ENCODE assay signal across 8 cellular contexts in the genomic region with DNA sequence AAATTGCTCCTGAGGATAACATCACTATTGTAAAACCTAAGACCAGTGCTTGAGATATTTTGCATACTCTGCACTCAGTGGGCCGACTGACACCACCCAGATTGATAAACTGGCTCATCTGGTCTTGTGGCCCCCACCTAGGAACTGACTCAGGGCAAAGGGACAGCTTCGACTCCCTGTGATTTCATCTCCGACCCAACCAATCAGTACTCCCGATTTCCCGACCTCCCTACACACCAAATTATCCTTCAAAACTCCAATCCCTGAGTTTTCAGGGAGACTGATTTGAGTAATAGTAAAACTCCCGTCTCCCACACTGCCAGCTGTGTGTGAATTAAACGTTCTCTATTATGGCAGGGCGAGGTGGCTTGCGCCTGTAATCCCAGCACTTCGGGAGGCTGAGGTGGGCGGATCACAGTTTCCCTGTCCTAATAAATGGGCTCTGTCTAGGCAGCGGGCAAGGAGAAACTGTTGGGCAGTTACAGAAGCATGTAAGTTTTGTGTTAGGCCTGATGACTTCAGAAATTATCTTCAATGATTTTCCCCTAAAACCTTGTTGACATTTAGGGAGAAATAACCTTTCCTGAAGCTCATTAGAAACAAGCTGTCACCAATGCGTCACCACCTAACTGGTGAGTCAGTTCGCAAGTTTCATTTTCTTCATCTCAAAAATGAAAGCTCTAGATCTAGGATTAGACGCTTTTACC. TPM values are rescaled to one million over a fixed set of nuclear protein-coding genes. Genes with fewer than 3 reads are reported as not detected.
A peak's percentile ranks its signal among the peaks of the same experiment; 100 is the strongest.
DNase-seq lines count a peak whose midpoint lies in the region; ATAC-seq, FAIRE-seq and TF ChIP-seq lines count a peak whose summit lies in the region.

No MANE protein-coding gene starts in this region.

- no peaks in the 10 kb centered on the region for H3K27me3 ChIP-seq in Peyer's patch
- H3K27me3 ChIP-seq in naive thymus-derived CD4-positive, alpha-beta T cell (ENCODE audit: control insufficient read depth in 2 of 2, insufficient read depth in 2 of 2, low read length in 2 of 2) = no peaks in the 10 kb centered on the region

- CTCF ChIA-PET in naive thymus-derived CD4-positive, alpha-beta T cell (lab: Charles Lee) = interaction anchor here (0.5 to 12.4 kb wide), 5 partner anchors 9 to 37 kb away, joined by 3 to 205 read pairs (median 6); no protein-coding TSS in a partner anchor

- TF ChIP-seq CTCF in Peyer's patch (IDR thresholded peaks at IDR 0.05) = no peak

- intact Hi-C loops in naive thymus-derived CD4-positive, alpha-beta T cell (cut with micrococcal nuclease) = loop anchor here in 1 of 2 donors (5.0 kb wide), 2 partner anchors 73 to 352 kb away; a partner anchor contains a TSS

- H3K9me3 ChIP-seq in Peyer's patch = no peaks in the 10 kb centered on the region
- no peaks in the 10 kb centered on the region for H3K9me3 ChIP-seq in naive thymus-derived CD4-positive, alpha-beta T cell (ENCODE audit: control insufficient read depth in 2 of 3, low read length in 3 of 3)

- peak overlapping the region; percentile 76 to 100 (median 97) for H3K27ac Mint-ChIP-seq in naive thymus-derived CD4-positive, alpha-beta T cell

- H3K4me3 Mint-ChIP-seq in naive thymus-derived CD4-positive, alpha-beta T cell = peak overlapping the region; percentile 38 to 100 (median 72)

- H3K27ac ChIP-seq in Peyer's patch (peak overlapping the region; percentile 97 to 100 (median 98)), cingulate gyrus (ENCODE audit: low read depth, low read length) (peak overlapping the region; percentile 85)
- H3K27ac ChIP-seq in naive thymus-derived CD4-positive, alpha-beta T cell (ENCODE audit: low read depth, low read length) = peak overlapping the region; percentile 84

- peaks cover 0 to 3% (median 0%) of the 10 kb centered on the region in 5 donors for H3K27me3 Mint-ChIP-seq in naive thymus-derived CD4-positive, alpha-beta T cell

- peak overlapping the region in 3 of 4 donors; percentile 7 to 40 (median 27) for H3K4me3 ChIP-seq in Peyer's patch
- H3K4me3 ChIP-seq in naive thymus-derived CD4-positive, alpha-beta T cell (ENCODE audit: low read length) = peak overlapping the region; percentile 11

- no peaks in the 10 kb centered on the region for H3K36me3 ChIP-seq in Peyer's patch
- no peaks in the 10 kb centered on the region for H3K36me3 ChIP-seq in naive thymus-derived CD4-positive, alpha-beta T cell (ENCODE audit: control insufficient read depth in 2 of 3, insufficient read depth in 3 of 3, low read length in 3 of 3)

- H3K4me1 Mint-ChIP-seq in naive thymus-derived CD4-positive, alpha-beta T cell = peaks cover 49 to 81% (median 76%) of the 10 kb centered on the region in 7 donors

- H3K36me3 Mint-ChIP-seq in naive thymus-derived CD4-positive, alpha-beta T cell = peaks cover 0 to 2% (median 0%) of the 10 kb centered on the region in 5 donors

- peaks cover 0 to 10% (median 0%) of the 10 kb centered on the region in 11 donors for H3K9me3 Mint-ChIP-seq in naive thymus-derived CD4-positive, alpha-beta T cell

- peak in 2 of 3 donors; percentile 51 to 76 for DNase-seq in Peyer's patch
- peak in 3 of 9 donors; percentile 26 to 62 (median 30) for DNase-seq in naive thymus-derived CD4-positive, alpha-beta T cell
- no peak for DNase-seq in AG08395 (ENCODE audit: low spot score)
- no peak for DNase-seq in OCI-M1 (lab: John Stamatoyannopoulos, UW)
- DNase-seq in kidney glomerular epithelial cell (lab: John Stamatoyannopoulos, UW) = no peak
- DNase-seq in DMS79 (lab: John Stamatoyannopoulos, UW) = no peak

- POLR2A ChIA-PET in naive thymus-derived CD4-positive, alpha-beta T cell (lab: Charles Lee) = interaction anchor here (0.7 to 17.1 kb wide), 9 partner anchors 7 to 118 kb away, joined by 3 to 764 read pairs (median 4); a partner anchor contains a TSS

- peak in 1 of 2 donors; percentile 15 for TF ChIP-seq POLR2A in Peyer's patch (IDR thresholded peaks at IDR 0.05)

- peaks cover 4 to 56% (median 33%) of the 10 kb centered on the region in 4 donors for H3K4me1 ChIP-seq in Peyer's patch
- peaks cover 64 to 68% of the 10 kb centered on the region in 2 donors for H3K4me1 ChIP-seq in naive thymus-derived CD4-positive, alpha-beta T cell (ENCODE audit: control insufficient read depth in 2 of 2, insufficient read depth in 2 of 2, low read length in 2 of 2)

- no peak for ATAC-seq in naive thymus-derived CD4-positive, alpha-beta T cell

- FAIRE-seq in G401.6 (lab: Jason Lieb, UNC) = peak; percentile 69

RNA-seq across cellular contexts. Expression of a gene that starts 5.3 kb away (rescaled TPM):
- total RNA-seq in Peyer's patch = 1,000 to 10,000 TPM in 3 of 4 donors, 100 to 1,000 TPM in 1; 898 to 2,531 (median 1,185) TPM
- total RNA-seq in naive thymus-derived CD4-positive, alpha-beta T cell = 1,000 to 10,000 TPM in 1 of 5 experiments, 100 to 1,000 TPM in 4; 753 to 1,510 (median 913) TPM
- 1,000 to 10,000 TPM; 1,135 to 1,865 TPM for polyA plus RNA-seq in naive thymus-derived CD4-positive, alpha-beta T cell

RNA-seq across cellular contexts. Expression of a gene that starts 56.1 kb away (rescaled TPM):
- 100 to 1,000 TPM in 1 of 4 donors, 10 to 100 TPM in 3; 14.9 to 214 (median 64.6) TPM for total RNA-seq in Peyer's patch
- total RNA-seq in naive thymus-derived CD4-positive, alpha-beta T cell = 1 to 10 TPM; 2.5 to 7.1 (median 4.3) TPM
- polyA plus RNA-seq in naive thymus-derived CD4-positive, alpha-beta T cell = 1 to 10 TPM; 2.2 to 2.6 TPM

Comparison
In these comparisons a context has a peak if more than half of its experiments do, and no peak if none do; other contexts are left out.
1. DNase-seq: peak in Peyer's patch (2 of 3); none in AG08395 (single experiment), OCI-M1 (single experiment), kidney glomerular epithelial cell (single experiment) and DMS79 (single experiment).
2. Peak in every context shown above with its lines, with median percentiles within 50 percentile points of each other: H3K27ac ChIP-seq.